In genomic region chr15:92938387-92938786, GRCh38 we compare ENCODE assay signal across 1 cellular context.
TF ChIP-seq lines count a peak whose summit lies in the region.

No MANE protein-coding gene starts in this region.

TF ChIP-seq in SK-N-SH treated with all-trans-retinoic acid at 6 μM for 48 hours, 23 proteins besides CTCF, POLR2A, EP300 and RAD21 (continued from another document):
- no peak for TF ChIP-seq POU6F1 (CRISPR knock-in tag; IDR thresholded peaks at IDR 0.05; ENCODE audit: borderline replicate concordance, low read depth)
- TF ChIP-seq CREB5 (CRISPR knock-in tag; IDR thresholded peaks at IDR 0.05; ENCODE audit: low read depth) = no peak
- TF ChIP-seq TSHZ2 (CRISPR knock-in tag; IDR thresholded peaks at IDR 0.05) = no peak
- no peak for TF ChIP-seq ZC3H10 (CRISPR knock-in tag; IDR thresholded peaks at IDR 0.05)
- TF ChIP-seq ZFP30 (CRISPR knock-in tag; IDR thresholded peaks at IDR 0.05) = no peak
- TF ChIP-seq BACH2 (CRISPR knock-in tag; IDR thresholded peaks at IDR 0.05; ENCODE audit: borderline replicate concordance) = no peak
- no peak for TF ChIP-seq ARNTL (CRISPR knock-in tag; IDR thresholded peaks at IDR 0.05; ENCODE audit: borderline replicate concordance, low read depth)
- TF ChIP-seq GLIS3 (CRISPR knock-in tag; IDR thresholded peaks at IDR 0.05) = no peak
